ENCODE assay signal across 29 cellular contexts in genomic region chr13:82118589-82118988, GRCh38.
DNase-seq lines count a peak whose midpoint lies in the region; TF ChIP-seq lines count a peak whose summit lies in the region.
"Had no signal": no experiment of that assay in that cellular context is flagged by ENCODE, and none has a peak within 500 bp of the region (broad histone marks: within the 10 kb centered on the region; RNA-seq: fewer than 3 reads in every experiment).

No MANE protein-coding gene starts in this region.

- POLR2A ChIA-PET in HEK293T (lab: Yijun Ruan, JAX), result no interaction called here

- no peak overlapping the region for H3K9ac ChIP-seq in neural cell (ENCODE audit: low read length)
- H3K9ac ChIP-seq: BLaER1; BLaER1 treated with 17β-estradiol and CSF1 and Interleukin-3, amounts not matched to agents 10 nM and 100 nM had no signal

- CTCF ChIA-PET in HEK293T (lab: Yijun Ruan, JAX), result interaction anchor here (0.9 kb wide), 1 partner anchor 212 kb away, joined by 3 read pairs; no protein-coding TSS in a partner anchor

- no peaks in the 10 kb centered on the region for H4K20me1 ChIP-seq in neural cell (ENCODE audit: insufficient read depth)
- H4K20me1 ChIP-seq: BLaER1; BLaER1 treated with 17β-estradiol and CSF1 and Interleukin-3, amounts not matched to agents 10 nM and 100 nM had no signal

- peak overlapping the region; percentile 90 for H3K27ac ChIP-seq in neural cell (ENCODE audit: low read length)
- H3K27ac ChIP-seq: 22Rv1; A549; BLaER1; BLaER1 treated with 17β-estradiol and CSF1 and Interleukin-3, amounts not matched to agents 10 nM and 100 nM; C4-2B had no signal

- no peaks in the 10 kb centered on the region for H3K79me2 ChIP-seq in neural cell (replicated peaks; ENCODE audit: insufficient read depth, low read length)

- no peak overlapping the region for H3K4me3 ChIP-seq in neural cell (ENCODE audit: low read length)
- H3K4me3 ChIP-seq: A549; BLaER1; BLaER1 treated with 17β-estradiol and CSF1 and Interleukin-3, amounts not matched to agents 10 nM and 100 nM had no signal

- TF ChIP-seq CTCF in neural cell (IDR thresholded peaks at IDR 0.05; ENCODE audit: poor library complexity, severe bottlenecking), result no peak

- no peaks in the 10 kb centered on the region for H3K36me3 ChIP-seq in neural cell (ENCODE audit: insufficient read depth, low read length)
- H3K36me3 ChIP-seq: BE2C; BLaER1; BLaER1 treated with 17β-estradiol and CSF1 and Interleukin-3, amounts not matched to agents 10 nM and 100 nM had no signal

- H3K27me3 ChIP-seq in neural cell (ENCODE audit: insufficient read depth, low read depth, low read length), result no peaks in the 10 kb centered on the region
- H3K27me3 ChIP-seq: BE2C; BLaER1; BLaER1 treated with 17β-estradiol and CSF1 and Interleukin-3, amounts not matched to agents 10 nM and 100 nM had no signal

- H3F3A ChIP-seq in neural cell (ENCODE audit: insufficient read depth, low read length, poor library complexity, severe bottlenecking), result no peaks in the 10 kb centered on the region

- TF ChIP-seq EP300 in neural cell (conservative IDR thresholded peaks at IDR 0.05; ENCODE audit: poor library complexity, severe bottlenecking), result no peak

- no peak overlapping the region for H2AFZ ChIP-seq in neural cell (ENCODE audit: low read depth, low read length)

- H3K4me2 ChIP-seq in neural cell (ENCODE audit: low read length), result no peak overlapping the region
- H3K4me2 ChIP-seq: A549; BLaER1; BLaER1 treated with 17β-estradiol and CSF1 and Interleukin-3, amounts not matched to agents 10 nM and 100 nM had no signal

- TF ChIP-seq RAD21 in neural cell (conservative IDR thresholded peaks at IDR 0.05), result no peak

- H3K9me3 ChIP-seq in neural cell (ENCODE audit: low read length), result no peaks in the 10 kb centered on the region
- H3K9me3 ChIP-seq: A549; BE2C; BLaER1; BLaER1 treated with 17β-estradiol and CSF1 and Interleukin-3, amounts not matched to agents 10 nM and 100 nM; Caco-2 had no signal

- no peaks in the 10 kb centered on the region for H3K9me2 ChIP-seq in neural cell (ENCODE audit: insufficient read depth, low read length)

- DNase-seq in HEK293T (ENCODE audit: extremely low spot score), result no peak
- no peak for DNase-seq in ecto neural progenitor cell (ENCODE audit: low spot score)
- DNase-seq in NK-92 (lab: John Stamatoyannopoulos, UW; ENCODE audit: unreplicated experiment), result no peak
- DNase-seq: 8988T; ACHN; AML-193; BE2C; C1 segment of cervical spinal cord; Caco-2; Calu3; CD4-positive, alpha-beta memory T cell; CD4-positive, alpha-beta T cell; CD4-positive, CD25-positive, alpha-beta regulatory T cell; CD8-positive, alpha-beta memory T cell; CD8-positive, alpha-beta T cell; COR-L47; DMS 273 treated with DMSO at 0.1 percent for 48 hours; DMS153; DMS53; DMS79; DMS79 treated with DMSO at 0.1 percent for 48 hours; DND-41; EL had no signal

TF ChIP-seq in HEK293T, 16 proteins besides CTCF, POLR2A, EP300 and RAD21:
- TF ChIP-seq CTBP1 (IDR thresholded peaks at IDR 0.05; ENCODE audit: borderline replicate concordance) (peak; percentile 36; the same call in 1 of the 2 replicates), PKNOX1 (IDR thresholded peaks at IDR 0.05) (peak; percentile 72), LEF1 (IDR thresholded peaks at IDR 0.05; ENCODE audit: borderline replicate concordance) (no peak), FOXA1 (IDR thresholded peaks at IDR 0.05) (peak; percentile 80; the same call in 1 of the 2 replicates)

TF ChIP-seq in neural cell, 6 proteins besides CTCF, POLR2A, EP300 and RAD21:
- TF ChIP-seq EZH2 (IDR thresholded peaks at IDR 0.05; ENCODE audit: borderline replicate concordance, insufficient read depth, low read length, poor library complexity, severe bottlenecking) (no peak), POLR2AphosphoS5 (IDR thresholded peaks at IDR 0.05) (no peak), REST (IDR thresholded peaks at IDR 0.05; ENCODE audit: borderline replicate concordance) (no peak), SMC3 (conservative IDR thresholded peaks at IDR 0.05; ENCODE audit: poor library complexity) (no peak), TAF1 (IDR thresholded peaks at IDR 0.05; ENCODE audit: low read depth) (no peak), MXI1 (conservative IDR thresholded peaks at IDR 0.05; ENCODE audit: poor library complexity, severe bottlenecking) (no peak)
